1 cellular context compared by ENCODE assay signal in the genomic region with DNA sequence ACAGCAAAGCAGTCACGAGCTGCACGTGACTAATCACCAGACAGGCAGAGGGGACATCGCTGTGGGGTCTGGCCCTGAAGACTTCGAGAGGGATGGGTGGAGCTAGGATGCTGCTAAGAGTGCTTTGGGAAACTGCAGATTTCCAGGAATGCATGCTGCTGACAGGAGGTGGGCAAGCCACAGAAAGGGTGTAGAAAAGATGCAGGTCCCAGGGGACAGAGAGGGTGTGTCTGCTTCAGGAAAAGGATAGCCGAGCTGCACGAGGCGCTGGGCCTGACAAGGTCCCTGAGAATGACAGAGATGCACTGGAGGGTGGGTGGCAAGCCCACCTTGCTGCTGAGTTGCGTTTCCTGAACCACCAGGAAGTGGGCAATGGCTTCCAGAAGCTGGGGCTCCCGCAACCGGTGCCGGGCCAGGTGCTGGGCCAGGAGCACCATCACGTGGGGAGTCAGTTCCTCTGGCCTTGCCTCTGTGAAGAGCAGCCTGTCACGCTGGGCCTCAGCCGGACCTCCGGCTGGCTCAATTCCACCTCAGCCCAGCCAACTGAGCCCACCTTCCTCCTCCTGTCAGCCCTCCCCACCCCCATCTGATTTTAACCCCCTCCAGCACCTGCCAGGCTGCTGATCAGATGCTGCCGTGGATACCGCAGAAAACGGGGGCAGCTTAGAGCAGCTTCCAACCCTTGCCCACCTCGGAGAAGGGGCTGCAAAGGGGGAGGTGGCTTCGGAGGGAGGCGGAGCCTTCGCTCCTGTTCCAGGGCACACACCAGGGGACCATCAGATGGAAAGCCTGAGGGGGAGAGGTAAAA.
TF ChIP-seq lines count a peak whose summit lies in the region.

No MANE protein-coding gene starts in this region.

TF ChIP-seq in HEK293, 187 proteins besides CTCF, POLR2A, EP300 and RAD21 (continued from another document and continues in another):
- TF ChIP-seq, protein P1, sequence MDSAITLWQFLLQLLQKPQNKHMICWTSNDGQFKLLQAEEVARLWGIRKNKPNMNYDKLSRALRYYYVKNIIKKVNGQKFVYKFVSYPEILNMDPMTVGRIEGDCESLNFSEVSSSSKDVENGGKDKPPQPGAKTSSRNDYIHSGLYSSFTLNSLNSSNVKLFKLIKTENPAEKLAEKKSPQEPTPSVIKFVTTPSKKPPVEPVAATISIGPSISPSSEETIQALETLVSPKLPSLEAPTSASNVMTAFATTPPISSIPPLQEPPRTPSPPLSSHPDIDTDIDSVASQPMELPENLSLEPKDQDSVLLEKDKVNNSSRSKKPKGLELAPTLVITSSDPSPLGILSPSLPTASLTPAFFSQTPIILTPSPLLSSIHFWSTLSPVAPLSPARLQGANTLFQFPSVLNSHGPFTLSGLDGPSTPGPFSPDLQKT (IDR thresholded peaks at IDR 0.05; ENCODE audit: borderline replicate concordance, low read depth, low read length): no peak
- no peak for TF ChIP-seq ZNF132 (tag by site-specific recombination; IDR thresholded peaks at IDR 0.05; ENCODE audit: borderline replicate concordance)
- TF ChIP-seq SCRT2 (tag by site-specific recombination; IDR thresholded peaks at IDR 0.05): 0 out of 2 replicates have a peak, but pooled peaks have one; percentile 39
- no peak for TF ChIP-seq ZNF701 (tag by site-specific recombination; IDR thresholded peaks at IDR 0.05)
- no peak for TF ChIP-seq KLF16 (tag by site-specific recombination; IDR thresholded peaks at IDR 0.05)
- TF ChIP-seq ZNF600 (tag by site-specific recombination; IDR thresholded peaks at IDR 0.05): 0 out of 2 replicates have a peak, but pooled peaks have one; percentile 20
- TF ChIP-seq, protein P2, sequence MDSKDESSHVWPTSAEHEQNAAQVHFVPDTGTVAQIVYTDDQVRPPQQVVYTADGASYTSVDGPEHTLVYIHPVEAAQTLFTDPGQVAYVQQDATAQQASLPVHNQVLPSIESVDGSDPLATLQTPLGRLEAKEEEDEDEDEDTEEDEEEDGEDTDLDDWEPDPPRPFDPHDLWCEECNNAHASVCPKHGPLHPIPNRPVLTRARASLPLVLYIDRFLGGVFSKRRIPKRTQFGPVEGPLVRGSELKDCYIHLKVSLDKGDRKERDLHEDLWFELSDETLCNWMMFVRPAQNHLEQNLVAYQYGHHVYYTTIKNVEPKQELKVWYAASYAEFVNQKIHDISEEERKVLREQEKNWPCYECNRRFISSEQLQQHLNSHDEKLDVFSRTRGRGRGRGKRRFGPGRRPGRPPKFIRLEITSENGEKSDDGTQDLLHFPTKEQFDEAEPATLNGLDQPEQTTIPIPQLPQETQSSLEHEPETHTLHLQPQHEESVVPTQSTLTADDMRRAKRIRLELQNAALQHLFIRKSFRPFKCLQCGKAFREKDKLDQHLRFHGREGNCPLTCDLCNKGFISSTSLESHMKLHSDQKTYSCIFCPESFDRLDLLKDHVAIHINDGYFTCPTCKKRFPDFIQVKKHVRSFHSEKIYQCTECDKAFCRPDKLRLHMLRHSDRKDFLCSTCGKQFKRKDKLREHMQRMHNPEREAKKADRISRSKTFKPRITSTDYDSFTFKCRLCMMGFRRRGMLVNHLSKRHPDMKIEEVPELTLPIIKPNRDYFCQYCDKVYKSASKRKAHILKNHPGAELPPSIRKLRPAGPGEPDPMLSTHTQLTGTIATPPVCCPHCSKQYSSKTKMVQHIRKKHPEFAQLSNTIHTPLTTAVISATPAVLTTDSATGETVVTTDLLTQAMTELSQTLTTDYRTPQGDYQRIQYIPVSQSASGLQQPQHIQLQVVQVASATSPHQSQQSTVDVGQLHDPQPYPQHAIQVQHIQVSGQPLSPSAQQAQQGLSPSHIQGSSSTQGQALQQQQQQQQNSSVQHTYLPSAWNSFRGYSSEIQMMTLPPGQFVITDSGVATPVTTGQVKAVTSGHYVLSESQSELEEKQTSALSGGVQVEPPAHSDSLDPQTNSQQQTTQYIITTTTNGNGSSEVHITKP (tag by site-specific recombination; IDR thresholded peaks at IDR 0.05): no peak
- no peak for TF ChIP-seq ZNF239 (tag by site-specific recombination; IDR thresholded peaks at IDR 0.05)
- TF ChIP-seq GLI2 (tag by site-specific recombination; IDR thresholded peaks at IDR 0.05; ENCODE audit: borderline replicate concordance, low read depth): no peak
- TF ChIP-seq, protein P3, sequence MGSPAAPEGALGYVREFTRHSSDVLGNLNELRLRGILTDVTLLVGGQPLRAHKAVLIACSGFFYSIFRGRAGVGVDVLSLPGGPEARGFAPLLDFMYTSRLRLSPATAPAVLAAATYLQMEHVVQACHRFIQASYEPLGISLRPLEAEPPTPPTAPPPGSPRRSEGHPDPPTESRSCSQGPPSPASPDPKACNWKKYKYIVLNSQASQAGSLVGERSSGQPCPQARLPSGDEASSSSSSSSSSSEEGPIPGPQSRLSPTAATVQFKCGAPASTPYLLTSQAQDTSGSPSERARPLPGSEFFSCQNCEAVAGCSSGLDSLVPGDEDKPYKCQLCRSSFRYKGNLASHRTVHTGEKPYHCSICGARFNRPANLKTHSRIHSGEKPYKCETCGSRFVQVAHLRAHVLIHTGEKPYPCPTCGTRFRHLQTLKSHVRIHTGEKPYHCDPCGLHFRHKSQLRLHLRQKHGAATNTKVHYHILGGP (tag by site-specific recombination; IDR thresholded peaks at IDR 0.05): peak; percentile 87
- TF ChIP-seq TCF7L2 (IDR thresholded peaks at IDR 0.05; ENCODE audit: borderline replicate concordance, low read depth, low read length): no peak
- TF ChIP-seq ZBTB48 (tag by site-specific recombination; IDR thresholded peaks at IDR 0.05): peak; percentile 30
- TF ChIP-seq, protein P4, sequence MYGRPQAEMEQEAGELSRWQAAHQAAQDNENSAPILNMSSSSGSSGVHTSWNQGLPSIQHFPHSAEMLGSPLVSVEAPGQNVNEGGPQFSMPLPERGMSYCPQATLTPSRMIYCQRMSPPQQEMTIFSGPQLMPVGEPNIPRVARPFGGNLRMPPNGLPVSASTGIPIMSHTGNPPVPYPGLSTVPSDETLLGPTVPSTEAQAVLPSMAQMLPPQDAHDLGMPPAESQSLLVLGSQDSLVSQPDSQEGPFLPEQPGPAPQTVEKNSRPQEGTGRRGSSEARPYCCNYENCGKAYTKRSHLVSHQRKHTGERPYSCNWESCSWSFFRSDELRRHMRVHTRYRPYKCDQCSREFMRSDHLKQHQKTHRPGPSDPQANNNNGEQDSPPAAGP (tag by site-specific recombination; IDR thresholded peaks at IDR 0.05): no peak; the same call in none of the 2 replicates
- no peak for TF ChIP-seq ZNF354C (tag by site-specific recombination; IDR thresholded peaks at IDR 0.05; ENCODE audit: borderline replicate concordance, low read depth)
- TF ChIP-seq, protein P5, sequence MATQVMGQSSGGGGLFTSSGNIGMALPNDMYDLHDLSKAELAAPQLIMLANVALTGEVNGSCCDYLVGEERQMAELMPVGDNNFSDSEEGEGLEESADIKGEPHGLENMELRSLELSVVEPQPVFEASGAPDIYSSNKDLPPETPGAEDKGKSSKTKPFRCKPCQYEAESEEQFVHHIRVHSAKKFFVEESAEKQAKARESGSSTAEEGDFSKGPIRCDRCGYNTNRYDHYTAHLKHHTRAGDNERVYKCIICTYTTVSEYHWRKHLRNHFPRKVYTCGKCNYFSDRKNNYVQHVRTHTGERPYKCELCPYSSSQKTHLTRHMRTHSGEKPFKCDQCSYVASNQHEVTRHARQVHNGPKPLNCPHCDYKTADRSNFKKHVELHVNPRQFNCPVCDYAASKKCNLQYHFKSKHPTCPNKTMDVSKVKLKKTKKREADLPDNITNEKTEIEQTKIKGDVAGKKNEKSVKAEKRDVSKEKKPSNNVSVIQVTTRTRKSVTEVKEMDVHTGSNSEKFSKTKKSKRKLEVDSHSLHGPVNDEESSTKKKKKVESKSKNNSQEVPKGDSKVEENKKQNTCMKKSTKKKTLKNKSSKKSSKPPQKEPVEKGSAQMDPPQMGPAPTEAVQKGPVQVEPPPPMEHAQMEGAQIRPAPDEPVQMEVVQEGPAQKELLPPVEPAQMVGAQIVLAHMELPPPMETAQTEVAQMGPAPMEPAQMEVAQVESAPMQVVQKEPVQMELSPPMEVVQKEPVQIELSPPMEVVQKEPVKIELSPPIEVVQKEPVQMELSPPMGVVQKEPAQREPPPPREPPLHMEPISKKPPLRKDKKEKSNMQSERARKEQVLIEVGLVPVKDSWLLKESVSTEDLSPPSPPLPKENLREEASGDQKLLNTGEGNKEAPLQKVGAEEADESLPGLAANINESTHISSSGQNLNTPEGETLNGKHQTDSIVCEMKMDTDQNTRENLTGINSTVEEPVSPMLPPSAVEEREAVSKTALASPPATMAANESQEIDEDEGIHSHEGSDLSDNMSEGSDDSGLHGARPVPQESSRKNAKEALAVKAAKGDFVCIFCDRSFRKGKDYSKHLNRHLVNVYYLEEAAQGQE (tag by site-specific recombination; IDR thresholded peaks at IDR 0.05): no peak
- no peak for TF ChIP-seq ZNF433 (tag by site-specific recombination; IDR thresholded peaks at IDR 0.05; ENCODE audit: low read depth)
- no peak for TF ChIP-seq ZBTB1 (tag by site-specific recombination; IDR thresholded peaks at IDR 0.05)
- peak; percentile 98 for TF ChIP-seq ZBTB17 (tag by site-specific recombination; IDR thresholded peaks at IDR 0.05)
- TF ChIP-seq ZNF548 (tag by site-specific recombination; IDR thresholded peaks at IDR 0.05): no peak
- no peak for TF ChIP-seq ZNF138 (tag by site-specific recombination; IDR thresholded peaks at IDR 0.05; ENCODE audit: borderline replicate concordance)
- no peak for TF ChIP-seq ZNF830 (tag by site-specific recombination; IDR thresholded peaks at IDR 0.05; ENCODE audit: low read depth)
- no peak for TF ChIP-seq ZSCAN4 (tag by site-specific recombination; IDR thresholded peaks at IDR 0.05)
- peak; percentile 84 for TF ChIP-seq KLF10 (tag by site-specific recombination; IDR thresholded peaks at IDR 0.05)
- TF ChIP-seq ZNF560 (tag by site-specific recombination; IDR thresholded peaks at IDR 0.05; ENCODE audit: borderline replicate concordance): no peak
- TF ChIP-seq PATZ1 (tag by site-specific recombination; IDR thresholded peaks at IDR 0.05): peak; percentile 78
- TF ChIP-seq ZNF404 (tag by site-specific recombination; IDR thresholded peaks at IDR 0.05): no peak
- TF ChIP-seq ZNF350 (tag by site-specific recombination; IDR thresholded peaks at IDR 0.05): no peak
- no peak for TF ChIP-seq HOXD13 (CRISPR knock-in tag; IDR thresholded peaks at IDR 0.05; ENCODE audit: borderline replicate concordance)
- TF ChIP-seq ZNF610 (tag by site-specific recombination; IDR thresholded peaks at IDR 0.05; ENCODE audit: borderline replicate concordance): no peak
- 0 out of 2 replicates have a peak, but pooled peaks have one; percentile 23 for TF ChIP-seq ZNF639 (tag by site-specific recombination; IDR thresholded peaks at IDR 0.05)
- peak; percentile 48; the same call in 1 of the 2 replicates for TF ChIP-seq ZBTB20 (tag by site-specific recombination; IDR thresholded peaks at IDR 0.05)
- peak; percentile 88 for TF ChIP-seq ZNF2 (tag by site-specific recombination; IDR thresholded peaks at IDR 0.05)
- TF ChIP-seq, protein P6, sequence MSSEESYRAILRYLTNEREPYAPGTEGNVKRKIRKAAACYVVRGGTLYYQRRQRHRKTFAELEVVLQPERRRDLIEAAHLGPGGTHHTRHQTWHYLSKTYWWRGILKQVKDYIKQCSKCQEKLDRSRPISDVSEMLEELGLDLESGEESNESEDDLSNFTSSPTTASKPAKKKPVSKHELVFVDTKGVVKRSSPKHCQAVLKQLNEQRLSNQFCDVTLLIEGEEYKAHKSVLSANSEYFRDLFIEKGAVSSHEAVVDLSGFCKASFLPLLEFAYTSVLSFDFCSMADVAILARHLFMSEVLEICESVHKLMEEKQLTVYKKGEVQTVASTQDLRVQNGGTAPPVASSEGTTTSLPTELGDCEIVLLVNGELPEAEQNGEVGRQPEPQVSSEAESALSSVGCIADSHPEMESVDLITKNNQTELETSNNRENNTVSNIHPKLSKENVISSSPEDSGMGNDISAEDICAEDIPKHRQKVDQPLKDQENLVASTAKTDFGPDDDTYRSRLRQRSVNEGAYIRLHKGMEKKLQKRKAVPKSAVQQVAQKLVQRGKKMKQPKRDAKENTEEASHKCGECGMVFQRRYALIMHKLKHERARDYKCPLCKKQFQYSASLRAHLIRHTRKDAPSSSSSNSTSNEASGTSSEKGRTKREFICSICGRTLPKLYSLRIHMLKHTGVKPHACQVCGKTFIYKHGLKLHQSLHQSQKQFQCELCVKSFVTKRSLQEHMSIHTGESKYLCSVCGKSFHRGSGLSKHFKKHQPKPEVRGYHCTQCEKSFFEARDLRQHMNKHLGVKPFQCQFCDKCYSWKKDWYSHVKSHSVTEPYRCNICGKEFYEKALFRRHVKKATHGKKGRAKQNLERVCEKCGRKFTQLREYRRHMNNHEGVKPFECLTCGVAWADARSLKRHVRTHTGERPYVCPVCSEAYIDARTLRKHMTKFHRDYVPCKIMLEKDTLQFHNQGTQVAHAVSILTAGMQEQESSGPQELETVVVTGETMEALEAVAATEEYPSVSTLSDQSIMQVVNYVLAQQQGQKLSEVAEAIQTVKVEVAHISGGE (tag by site-specific recombination; conservative IDR thresholded peaks at IDR 0.05; ENCODE audit: low read depth): no peak
- TF ChIP-seq ZBTB7A (tag by site-specific recombination; IDR thresholded peaks at IDR 0.05; ENCODE audit: low read depth): peak; percentile 68; the same call in 1 of the 2 replicates
- TF ChIP-seq SP3 (tag by site-specific recombination; IDR thresholded peaks at IDR 0.05): no peak
